In genomic region chr2:181892795-181893435, GRCh38 we compare ENCODE assay signal across 8 cellular contexts. TPM values are rescaled to one million over a fixed set of nuclear protein-coding genes. Genes with fewer than 3 reads are reported as not detected.
DNase-seq lines count a peak whose midpoint lies in the region; ATAC-seq and TF ChIP-seq lines count a peak whose summit lies in the region.

No MANE protein-coding gene starts in this region.

- H3K27ac Mint-ChIP-seq in activated T-helper 17 cell treated with anti-CD3 and anti-CD28 coated beads, Interleukin-2, amount 50 U/mL, for 72 hours: peak overlapping the region; percentile 88

- H3K9ac ChIP-seq in iPS-15b (ENCODE audit: low read depth, low read length): peak overlapping the region; percentile 74

- H3K4me1 ChIP-seq in heart right ventricle: peaks cover 0 to 65% (median 56%) of the 10 kb centered on the region in 9 donors
- no peaks in the 10 kb centered on the region for H3K4me1 ChIP-seq in iPS-15b (ENCODE audit: control insufficient read depth, insufficient read depth, low read length)
- H3K4me1 ChIP-seq in stomach: peaks cover 0 to 68% (median 47%) of the 10 kb centered on the region in 4 donors

- H3K27ac ChIP-seq in heart right ventricle (peak overlapping the region; percentile 80 to 99 (median 98)), stomach (peak overlapping the region; percentile 97 to 100 (median 99))

- peaks cover 16% of the 10 kb centered on the region for H3K27me3 Mint-ChIP-seq in activated T-helper 17 cell treated with anti-CD3 and anti-CD28 coated beads, Interleukin-2, amount 50 U/mL, for 72 hours

- no peaks in the 10 kb centered on the region for H3K27me3 ChIP-seq in heart right ventricle
- peaks cover 25% of the 10 kb centered on the region for H3K27me3 ChIP-seq in iPS-15b (ENCODE audit: control insufficient read depth, insufficient read depth, low read length)
- no peaks in the 10 kb centered on the region for H3K27me3 ChIP-seq in stomach

- DNase-seq in heart right ventricle (no peak), cardiac septum (ENCODE audit: low spot score) (no peak), stomach (no peak), COLO829 (ENCODE audit: low spot score) (no peak), NCI-H82 (lab: John Stamatoyannopoulos, UW) (no peak), head of caudate nucleus (no peak)

- H3K9me3 Mint-ChIP-seq in activated T-helper 17 cell treated with anti-CD3 and anti-CD28 coated beads, Interleukin-2, amount 50 U/mL, for 72 hours: no peaks in the 10 kb centered on the region

- peaks cover 23% of the 10 kb centered on the region for H3K36me3 Mint-ChIP-seq in activated T-helper 17 cell treated with anti-CD3 and anti-CD28 coated beads, Interleukin-2, amount 50 U/mL, for 72 hours (ENCODE audit: low read depth)

- H3K9me3 ChIP-seq in heart right ventricle: no peaks in the 10 kb centered on the region
- H3K9me3 ChIP-seq in iPS-15b (ENCODE audit: control insufficient read depth, insufficient read depth, low read length): no peaks in the 10 kb centered on the region
- no peaks in the 10 kb centered on the region for H3K9me3 ChIP-seq in stomach

- no peak for TF ChIP-seq POLR2A in stomach (IDR thresholded peaks at IDR 0.05)

- H3K4me3 ChIP-seq in heart right ventricle (peak overlapping the region; percentile 51 to 92 (median 88)), iPS-15b (ENCODE audit: low read depth, low read length) (peak overlapping the region; percentile 90), stomach (peak overlapping the region; percentile 76 to 90 (median 82))

- WGBS in heart right ventricle, 2 donors: 6% methylated on average over 10 of the region's 10 CpGs
- WGBS in stomach, 5 donors: 3 to 8% (median 4%) methylated on average over 10 of the region's 10 CpGs

- intact Hi-C loops in heart right ventricle (cut with DNase I) (loop anchor here in 5 of 10 donors (5.0 to 10.0 kb wide), 6 partner anchors 118 to 911 kb away; partner anchors contain the start of gene UBE2E3 (in 1 of the 5)), cardiac septum (cut with DNase I) (loop anchor here (2.0 to 5.0 kb wide), 2 partner anchors 82 to 169 kb away; no protein-coding TSS in a partner anchor), stomach (cut with DNase I; ENCODE audit: low total_unique reads) (no loop called here), head of caudate nucleus (cut with DNase I) (loop anchor here (5.0 kb wide), 2 partner anchors 51 to 151 kb away; no protein-coding TSS in a partner anchor)

- no peak for ATAC-seq in heart right ventricle
- no peak for ATAC-seq in activated T-helper 17 cell treated with anti-CD3 and anti-CD28 coated beads, Interleukin-2, amount 50 U/mL, for 72 hours (replicated peaks)

- TF ChIP-seq EP300 in stomach (IDR thresholded peaks at IDR 0.05): no peak

- peaks cover 5% of the 10 kb centered on the region for H3K4me1 Mint-ChIP-seq in activated T-helper 17 cell treated with anti-CD3 and anti-CD28 coated beads, Interleukin-2, amount 50 U/mL, for 72 hours

- TF ChIP-seq CTCF in heart right ventricle (IDR thresholded peaks at IDR 0.05): no peak
- TF ChIP-seq CTCF in stomach (IDR thresholded peaks at IDR 0.05): no peak

- H3K36me3 ChIP-seq in heart right ventricle: peaks cover 0 to 32% (median 0%) of the 10 kb centered on the region in 9 donors
- no peaks in the 10 kb centered on the region for H3K36me3 ChIP-seq in iPS-15b (ENCODE audit: control insufficient read depth, insufficient read depth, low read length)
- H3K36me3 ChIP-seq in stomach: no peaks in the 10 kb centered on the region

- peak overlapping the region; percentile 96 for H3K4me3 Mint-ChIP-seq in activated T-helper 17 cell treated with anti-CD3 and anti-CD28 coated beads, Interleukin-2, amount 50 U/mL, for 72 hours

RNA-seq across cellular contexts. Expression of gene ITPRID2, which starts 1.4 kb away (rescaled TPM):
- total RNA-seq in heart right ventricle (10 to 100 TPM; 49.5 to 86.6 (median 67.9) TPM), cardiac septum (80.8 TPM), stomach (100 to 1,000 TPM in 4 of 5 donors, 10 to 100 TPM in 1; 53.1 to 222 (median 146) TPM)
- polyA plus RNA-seq in heart right ventricle (100 to 1,000 TPM in 1 of 2 donors, 10 to 100 TPM in 1; 30.6 to 119 TPM), stomach (10 to 100 TPM; 19.4 to 62.9 (median 37.6) TPM)
- total RNA-seq in activated T-helper 17 cell treated with anti-CD3 and anti-CD28 coated beads, Interleukin-2, amount 50 U/mL, for 72 hours: 10 to 100 TPM; 36.4 to 57.4 TPM
